Comparison of ENCODE assay signal across 3 cellular contexts in the genomic region with DNA sequence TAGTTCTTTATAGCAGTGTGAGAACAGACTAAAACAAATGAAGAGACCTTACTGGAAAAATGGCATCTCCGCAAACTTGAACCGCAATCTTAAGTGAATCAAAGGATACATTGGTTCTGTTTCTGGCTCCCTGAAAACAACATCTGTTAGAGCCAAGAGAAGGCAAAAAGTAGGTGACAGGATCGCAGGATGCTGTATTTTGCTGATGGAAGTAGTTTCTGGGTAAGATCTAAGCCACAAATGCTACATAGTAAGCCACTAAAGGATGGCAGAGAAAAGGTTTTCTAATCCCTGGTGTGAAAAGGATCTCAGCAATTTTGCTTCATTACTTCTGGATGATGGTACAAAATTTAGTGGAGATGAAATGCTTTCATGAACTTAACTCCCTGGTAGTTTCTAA.
TF ChIP-seq lines count a peak whose summit lies in the region.

No MANE protein-coding gene starts in this region.

TF ChIP-seq in HepG2, 621 proteins besides CTCF, POLR2A, EP300 and RAD21:
- TF ChIP-seq ZNF83 (CRISPR knock-in tag; IDR thresholded peaks at IDR 0.05; ENCODE audit: borderline replicate concordance) (no peak), MAFK (conservative IDR thresholded peaks at IDR 0.05 in 1 of 2, IDR thresholded peaks at IDR 0.05 in 1 of 2; ENCODE audit: low read length in 2 of 2) (peak in 1 of 2 experiments; percentile 54; a peak in 2 of 4 replicates), MAFF (IDR thresholded peaks at IDR 0.05; ENCODE audit: low read depth, low read length) (0 out of 2 replicates have a peak, but pooled peaks have one; percentile 16)

TF ChIP-seq in A549, 52 proteins besides CTCF, POLR2A, EP300 and RAD21:
- TF ChIP-seq MAFK (IDR thresholded peaks at IDR 0.05; ENCODE audit: partially characterized antibody) (peak; percentile 51), CHD4 (IDR thresholded peaks at IDR 0.05; ENCODE audit: borderline replicate concordance) (no peak)

TF ChIP-seq in GM23338, 12 proteins besides CTCF, POLR2A, EP300 and RAD21:
- no peak for TF ChIP-seq ZNF331 (CRISPR knock-in tag; IDR thresholded peaks at IDR 0.05; ENCODE audit: low read depth)
- TF ChIP-seq, protein P1, sequence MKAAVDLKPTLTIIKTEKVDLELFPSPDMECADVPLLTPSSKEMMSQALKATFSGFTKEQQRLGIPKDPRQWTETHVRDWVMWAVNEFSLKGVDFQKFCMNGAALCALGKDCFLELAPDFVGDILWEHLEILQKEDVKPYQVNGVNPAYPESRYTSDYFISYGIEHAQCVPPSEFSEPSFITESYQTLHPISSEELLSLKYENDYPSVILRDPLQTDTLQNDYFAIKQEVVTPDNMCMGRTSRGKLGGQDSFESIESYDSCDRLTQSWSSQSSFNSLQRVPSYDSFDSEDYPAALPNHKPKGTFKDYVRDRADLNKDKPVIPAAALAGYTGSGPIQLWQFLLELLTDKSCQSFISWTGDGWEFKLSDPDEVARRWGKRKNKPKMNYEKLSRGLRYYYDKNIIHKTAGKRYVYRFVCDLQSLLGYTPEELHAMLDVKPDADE (IDR thresholded peaks at IDR 0.05): no peak
- no peak for TF ChIP-seq ZNF114 (CRISPR knock-in tag; IDR thresholded peaks at IDR 0.05)
- TF ChIP-seq, protein P2, sequence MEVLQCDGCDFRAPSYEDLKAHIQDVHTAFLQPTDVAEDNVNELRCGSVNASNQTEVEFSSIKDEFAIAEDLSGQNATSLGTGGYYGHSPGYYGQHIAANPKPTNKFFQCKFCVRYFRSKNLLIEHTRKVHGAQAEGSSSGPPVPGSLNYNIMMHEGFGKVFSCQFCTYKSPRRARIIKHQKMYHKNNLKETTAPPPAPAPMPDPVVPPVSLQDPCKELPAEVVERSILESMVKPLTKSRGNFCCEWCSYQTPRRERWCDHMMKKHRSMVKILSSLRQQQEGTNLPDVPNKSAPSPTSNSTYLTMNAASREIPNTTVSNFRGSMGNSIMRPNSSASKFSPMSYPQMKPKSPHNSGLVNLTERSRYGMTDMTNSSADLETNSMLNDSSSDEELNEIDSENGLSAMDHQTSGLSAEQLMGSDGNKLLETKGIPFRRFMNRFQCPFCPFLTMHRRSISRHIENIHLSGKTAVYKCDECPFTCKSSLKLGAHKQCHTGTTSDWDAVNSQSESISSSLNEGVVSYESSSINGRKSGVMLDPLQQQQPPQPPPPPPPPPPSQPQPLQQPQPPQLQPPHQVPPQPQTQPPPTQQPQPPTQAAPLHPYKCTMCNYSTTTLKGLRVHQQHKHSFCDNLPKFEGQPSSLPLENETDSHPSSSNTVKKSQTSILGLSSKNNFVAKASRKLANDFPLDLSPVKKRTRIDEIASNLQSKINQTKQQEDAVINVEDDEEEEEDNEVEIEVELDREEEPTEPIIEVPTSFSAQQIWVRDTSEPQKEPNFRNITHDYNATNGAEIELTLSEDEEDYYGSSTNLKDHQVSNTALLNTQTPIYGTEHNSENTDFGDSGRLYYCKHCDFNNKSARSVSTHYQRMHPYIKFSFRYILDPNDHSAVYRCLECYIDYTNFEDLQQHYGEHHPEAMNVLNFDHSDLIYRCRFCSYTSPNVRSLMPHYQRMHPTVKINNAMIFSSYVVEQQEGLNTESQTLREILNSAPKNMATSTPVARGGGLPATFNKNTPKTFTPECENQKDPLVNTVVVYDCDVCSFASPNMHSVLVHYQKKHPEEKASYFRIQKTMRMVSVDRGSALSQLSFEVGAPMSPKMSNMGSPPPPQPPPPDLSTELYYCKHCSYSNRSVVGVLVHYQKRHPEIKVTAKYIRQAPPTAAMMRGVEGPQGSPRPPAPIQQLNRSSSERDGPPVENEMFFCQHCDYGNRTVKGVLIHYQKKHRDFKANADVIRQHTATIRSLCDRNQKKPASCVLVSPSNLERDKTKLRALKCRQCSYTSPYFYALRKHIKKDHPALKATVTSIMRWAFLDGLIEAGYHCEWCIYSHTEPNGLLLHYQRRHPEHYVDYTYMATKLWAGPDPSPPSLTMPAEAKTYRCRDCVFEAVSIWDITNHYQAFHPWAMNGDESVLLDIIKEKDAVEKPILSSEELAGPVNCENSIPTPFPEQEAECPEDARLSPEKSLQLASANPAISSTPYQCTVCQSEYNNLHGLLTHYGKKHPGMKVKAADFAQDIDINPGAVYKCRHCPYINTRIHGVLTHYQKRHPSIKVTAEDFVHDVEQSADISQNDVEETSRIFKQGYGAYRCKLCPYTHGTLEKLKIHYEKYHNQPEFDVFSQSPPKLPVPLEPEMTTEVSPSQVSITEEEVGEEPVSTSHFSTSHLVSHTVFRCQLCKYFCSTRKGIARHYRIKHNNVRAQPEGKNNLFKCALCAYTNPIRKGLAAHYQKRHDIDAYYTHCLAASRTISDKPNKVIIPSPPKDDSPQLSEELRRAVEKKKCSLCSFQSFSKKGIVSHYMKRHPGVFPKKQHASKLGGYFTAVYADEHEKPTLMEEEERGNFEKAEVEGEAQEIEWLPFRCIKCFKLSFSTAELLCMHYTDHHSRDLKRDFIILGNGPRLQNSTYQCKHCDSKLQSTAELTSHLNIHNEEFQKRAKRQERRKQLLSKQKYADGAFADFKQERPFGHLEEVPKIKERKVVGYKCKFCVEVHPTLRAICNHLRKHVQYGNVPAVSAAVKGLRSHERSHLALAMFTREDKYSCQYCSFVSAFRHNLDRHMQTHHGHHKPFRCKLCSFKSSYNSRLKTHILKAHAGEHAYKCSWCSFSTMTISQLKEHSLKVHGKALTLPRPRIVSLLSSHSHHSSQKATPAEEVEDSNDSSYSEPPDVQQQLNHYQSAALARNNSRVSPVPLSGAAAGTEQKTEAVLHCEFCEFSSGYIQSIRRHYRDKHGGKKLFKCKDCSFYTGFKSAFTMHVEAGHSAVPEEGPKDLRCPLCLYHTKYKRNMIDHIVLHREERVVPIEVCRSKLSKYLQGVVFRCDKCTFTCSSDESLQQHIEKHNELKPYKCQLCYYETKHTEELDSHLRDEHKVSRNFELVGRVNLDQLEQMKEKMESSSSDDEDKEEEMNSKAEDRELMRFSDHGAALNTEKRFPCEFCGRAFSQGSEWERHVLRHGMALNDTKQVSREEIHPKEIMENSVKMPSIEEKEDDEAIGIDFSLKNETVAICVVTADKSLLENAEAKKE (CRISPR knock-in tag; IDR thresholded peaks at IDR 0.05): no peak
- TF ChIP-seq POLR2AphosphoS5 (IDR thresholded peaks at IDR 0.05; ENCODE audit: low read depth): no peak
- no peak for TF ChIP-seq CREB1 (CRISPR knock-in tag; IDR thresholded peaks at IDR 0.05; ENCODE audit: low read depth)
